ENCODE assay signal across 1 cellular context in genomic region chr17:72338847-72339790, GRCh38.
A peak's percentile ranks its signal among the peaks of the same experiment; 100 is the strongest.
TF ChIP-seq lines count a peak whose summit lies in the region.

No MANE protein-coding gene starts in this region.

TF ChIP-seq in HepG2, 621 proteins besides CTCF, POLR2A, EP300 and RAD21 (continued from another document and continues in another):
- TF ChIP-seq ZBTB40 (IDR thresholded peaks at IDR 0.05) (no peak), ZBTB40 (CRISPR knock-in tag; IDR thresholded peaks at IDR 0.05) (no peak), HDAC6 (IDR thresholded peaks at IDR 0.05; ENCODE audit: low read depth, low read length) (no peak), MLLT10 (CRISPR knock-in tag; IDR thresholded peaks at IDR 0.05) (no peak), KLF15 (CRISPR knock-in tag; IDR thresholded peaks at IDR 0.05; ENCODE audit: borderline replicate concordance) (0 out of 2 replicates have a peak, but pooled peaks have one; percentile 15), HNRNPLL (IDR thresholded peaks at IDR 0.05; ENCODE audit: low read depth, low read length, poor library complexity, severe bottlenecking) (no peak), ZNF746 (CRISPR knock-in tag; IDR thresholded peaks at IDR 0.05) (no peak), CENPX (CRISPR knock-in tag; IDR thresholded peaks at IDR 0.05) (no peak), ZNF615 (CRISPR knock-in tag; IDR thresholded peaks at IDR 0.05; ENCODE audit: borderline replicate concordance) (no peak), SMAD3 (CRISPR knock-in tag; IDR thresholded peaks at IDR 0.05) (no peak), ZFP36L2 (CRISPR knock-in tag; IDR thresholded peaks at IDR 0.05) (no peak), CBX1 (IDR thresholded peaks at IDR 0.05; ENCODE audit: low read depth) (no peak), SRSF1 (optimal IDR thresholded peaks at IDR 0.05; ENCODE audit: low read depth, low read length) (no peak), HIVEP1 (CRISPR knock-in tag; IDR thresholded peaks at IDR 0.05) (no peak; the same call in 1 of the 2 replicates), ZNF776 (CRISPR knock-in tag; IDR thresholded peaks at IDR 0.05) (no peak), FUBP1 (CRISPR knock-in tag; IDR thresholded peaks at IDR 0.05; ENCODE audit: borderline replicate concordance) (no peak), ZSCAN31 (CRISPR knock-in tag; IDR thresholded peaks at IDR 0.05; ENCODE audit: low read depth) (no peak), ZNF326 (CRISPR knock-in tag; IDR thresholded peaks at IDR 0.05; ENCODE audit: borderline replicate concordance) (no peak), ZNF20 (CRISPR knock-in tag; IDR thresholded peaks at IDR 0.05) (no peak), CENPT (CRISPR knock-in tag; IDR thresholded peaks at IDR 0.05; ENCODE audit: low read depth) (no peak), ZBTB43 (CRISPR knock-in tag; conservative IDR thresholded peaks at IDR 0.05) (0 out of 2 replicates have a peak, but pooled peaks have one; percentile 54), SKI (IDR thresholded peaks at IDR 0.05; ENCODE audit: partially characterized antibody) (peak; percentile 20), GTF2F1 (IDR thresholded peaks at IDR 0.05; ENCODE audit: low read length) (no peak), ZNF510 (CRISPR knock-in tag; IDR thresholded peaks at IDR 0.05; ENCODE audit: low read depth) (no peak), DNMT1 (CRISPR knock-in tag; IDR thresholded peaks at IDR 0.05) (no peak), NFE2 (CRISPR knock-in tag; IDR thresholded peaks at IDR 0.05) (no peak), RFX1 (IDR thresholded peaks at IDR 0.05) (no peak), PHF5A (CRISPR knock-in tag; IDR thresholded peaks at IDR 0.05; ENCODE audit: low read depth, unreplicated experiment) (peak; percentile 43), ADNP (CRISPR knock-in tag; IDR thresholded peaks at IDR 0.05) (no peak), AKAP8 (CRISPR knock-in tag; IDR thresholded peaks at IDR 0.05) (no peak), ZNF557 (CRISPR knock-in tag; IDR thresholded peaks at IDR 0.05) (no peak), REPIN1 (CRISPR knock-in tag; IDR thresholded peaks at IDR 0.05; ENCODE audit: borderline replicate concordance, low read depth) (no peak; the same call in 1 of the 2 replicates), KLF12 (CRISPR knock-in tag; IDR thresholded peaks at IDR 0.05; ENCODE audit: borderline replicate concordance) (no peak), ZNF367 (CRISPR knock-in tag; IDR thresholded peaks at IDR 0.05; ENCODE audit: borderline replicate concordance) (no peak), SNAI1 (CRISPR knock-in tag; IDR thresholded peaks at IDR 0.05; ENCODE audit: borderline replicate concordance) (0 out of 2 replicates have a peak, but pooled peaks have one; percentile 66), GATAD1 (CRISPR knock-in tag; IDR thresholded peaks at IDR 0.05) (no peak), ZNF446 (CRISPR knock-in tag; IDR thresholded peaks at IDR 0.05) (no peak), ZSCAN22 (CRISPR knock-in tag; IDR thresholded peaks at IDR 0.05) (no peak), RBM22 (optimal IDR thresholded peaks at IDR 0.05; ENCODE audit: low read length) (no peak), USF2 (IDR thresholded peaks at IDR 0.05; ENCODE audit: low read depth, low read length) (no peak), USF2 (CRISPR knock-in tag; IDR thresholded peaks at IDR 0.05; ENCODE audit: borderline replicate concordance) (no peak), ZNF644 (CRISPR knock-in tag; IDR thresholded peaks at IDR 0.05; ENCODE audit: low read depth) (no peak), ZNF749 (CRISPR knock-in tag; IDR thresholded peaks at IDR 0.05; ENCODE audit: borderline replicate concordance) (0 out of 2 replicates have a peak, but pooled peaks have one; percentile 19), ZBTB8A (CRISPR knock-in tag; IDR thresholded peaks at IDR 0.05; ENCODE audit: borderline replicate concordance, low read depth) (no peak)
- TF ChIP-seq, protein P1, sequence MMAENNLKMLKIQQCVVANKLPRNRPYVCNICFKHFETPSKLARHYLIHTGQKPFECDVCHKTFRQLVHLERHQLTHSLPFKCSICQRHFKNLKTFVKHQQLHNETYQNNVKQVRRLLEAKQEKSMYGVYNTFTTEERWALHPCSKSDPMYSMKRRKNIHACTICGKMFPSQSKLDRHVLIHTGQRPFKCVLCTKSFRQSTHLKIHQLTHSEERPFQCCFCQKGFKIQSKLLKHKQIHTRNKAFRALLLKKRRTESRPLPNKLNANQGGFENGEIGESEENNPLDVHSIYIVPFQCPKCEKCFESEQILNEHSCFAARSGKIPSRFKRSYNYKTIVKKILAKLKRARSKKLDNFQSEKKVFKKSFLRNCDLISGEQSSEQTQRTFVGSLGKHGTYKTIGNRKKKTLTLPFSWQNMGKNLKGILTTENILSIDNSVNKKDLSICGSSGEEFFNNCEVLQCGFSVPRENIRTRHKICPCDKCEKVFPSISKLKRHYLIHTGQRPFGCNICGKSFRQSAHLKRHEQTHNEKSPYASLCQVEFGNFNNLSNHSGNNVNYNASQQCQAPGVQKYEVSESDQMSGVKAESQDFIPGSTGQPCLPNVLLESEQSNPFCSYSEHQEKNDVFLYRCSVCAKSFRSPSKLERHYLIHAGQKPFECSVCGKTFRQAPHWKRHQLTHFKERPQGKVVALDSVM (CRISPR knock-in tag; IDR thresholded peaks at IDR 0.05), result no peak
- TF ChIP-seq, protein P2, sequence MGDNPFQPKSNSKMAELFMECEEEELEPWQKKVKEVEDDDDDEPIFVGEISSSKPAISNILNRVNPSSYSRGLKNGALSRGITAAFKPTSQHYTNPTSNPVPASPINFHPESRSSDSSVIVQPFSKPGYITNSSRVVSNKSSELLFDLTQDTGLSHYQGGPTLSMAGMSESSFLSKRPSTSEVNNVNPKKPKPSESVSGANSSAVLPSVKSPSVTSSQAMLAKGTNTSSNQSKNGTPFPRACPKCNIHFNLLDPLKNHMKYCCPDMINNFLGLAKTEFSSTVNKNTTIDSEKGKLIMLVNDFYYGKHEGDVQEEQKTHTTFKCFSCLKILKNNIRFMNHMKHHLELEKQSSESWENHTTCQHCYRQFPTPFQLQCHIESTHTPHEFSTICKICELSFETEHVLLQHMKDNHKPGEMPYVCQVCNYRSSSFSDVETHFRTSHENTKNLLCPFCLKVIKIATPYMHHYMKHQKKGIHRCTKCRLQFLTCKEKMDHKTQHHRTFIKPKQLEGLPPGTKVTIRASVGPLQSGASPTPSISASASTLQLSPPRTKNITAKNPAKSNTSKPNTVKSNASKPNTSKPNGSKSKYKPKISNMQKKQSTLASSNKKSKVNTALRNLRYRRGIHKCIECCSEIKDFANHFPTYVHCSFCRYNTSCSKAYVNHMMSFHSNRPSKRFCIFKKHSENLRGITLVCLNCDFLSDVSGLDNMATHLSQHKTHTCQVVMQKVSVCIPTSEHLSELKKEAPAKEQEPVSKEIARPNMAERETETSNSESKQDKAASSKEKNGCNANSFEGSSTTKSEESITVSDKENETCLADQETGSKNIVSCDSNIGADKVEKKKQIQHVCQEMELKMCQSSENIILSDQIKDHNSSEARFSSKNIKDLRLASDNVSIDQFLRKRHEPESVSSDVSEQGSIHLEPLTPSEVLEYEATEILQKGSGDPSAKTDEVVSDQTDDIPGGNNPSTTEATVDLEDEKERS (CRISPR knock-in tag; IDR thresholded peaks at IDR 0.05), result 0 out of 2 replicates have a peak, but pooled peaks have one; percentile 56
- TF ChIP-seq, protein P3, sequence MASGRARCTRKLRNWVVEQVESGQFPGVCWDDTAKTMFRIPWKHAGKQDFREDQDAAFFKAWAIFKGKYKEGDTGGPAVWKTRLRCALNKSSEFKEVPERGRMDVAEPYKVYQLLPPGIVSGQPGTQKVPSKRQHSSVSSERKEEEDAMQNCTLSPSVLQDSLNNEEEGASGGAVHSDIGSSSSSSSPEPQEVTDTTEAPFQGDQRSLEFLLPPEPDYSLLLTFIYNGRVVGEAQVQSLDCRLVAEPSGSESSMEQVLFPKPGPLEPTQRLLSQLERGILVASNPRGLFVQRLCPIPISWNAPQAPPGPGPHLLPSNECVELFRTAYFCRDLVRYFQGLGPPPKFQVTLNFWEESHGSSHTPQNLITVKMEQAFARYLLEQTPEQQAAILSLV (CRISPR knock-in tag; IDR thresholded peaks at IDR 0.05; ENCODE audit: borderline replicate concordance), result no peak
